ENCODE assay signal across 11 cellular contexts in the genomic region with DNA sequence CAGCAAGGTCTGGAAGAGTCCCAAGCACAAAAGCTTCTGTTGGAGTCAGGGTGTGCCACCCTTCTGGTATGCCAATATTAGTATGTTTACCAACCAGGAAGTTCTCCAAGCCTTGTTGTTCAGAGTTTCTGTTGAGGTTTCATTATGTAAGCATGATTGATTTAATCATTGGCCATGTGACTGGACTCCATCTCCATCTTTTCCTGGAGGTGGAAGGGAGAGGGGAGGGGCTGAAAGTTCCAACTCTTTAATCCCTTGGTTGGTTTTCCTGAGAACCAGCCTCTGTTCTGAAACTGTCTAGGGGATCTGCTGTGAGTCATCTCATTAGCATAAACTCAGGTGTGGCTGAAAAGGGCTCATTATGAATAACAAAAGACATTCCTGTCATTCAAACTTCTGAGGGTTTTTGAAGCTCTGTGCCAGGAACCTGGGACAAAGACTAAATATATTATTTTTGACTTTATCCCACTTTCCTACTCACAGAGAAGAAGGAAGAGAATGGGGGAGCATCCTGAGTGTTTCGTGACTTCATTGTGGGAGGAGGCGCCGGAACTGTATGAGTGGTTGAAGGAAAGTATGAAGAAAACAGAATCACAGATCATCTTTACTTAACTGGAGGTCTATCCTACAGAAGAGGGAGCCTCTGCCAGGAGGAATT.
DNase-seq lines count a peak whose midpoint lies in the region; ATAC-seq lines count a peak whose summit lies in the region.
"Had no signal": no experiment of that assay in that cellular context is flagged by ENCODE, and none has a peak within 500 bp of the region (broad histone marks: within the 10 kb centered on the region; RNA-seq: fewer than 3 reads in every experiment).

No MANE protein-coding gene starts in this region.

- H3K4me3 ChIP-seq in HAP-1, result no peak overlapping the region
- H3K4me3 ChIP-seq in Karpas-422 (ENCODE audit: low read length), result no peak overlapping the region
- H3K4me3 ChIP-seq in SJCRH30, result no peak overlapping the region

- no peaks in the 10 kb centered on the region for H3K9me2 ChIP-seq in Karpas-422 (replicated peaks; ENCODE audit: insufficient read depth, low read length)

- H3K9ac ChIP-seq in Karpas-422 (ENCODE audit: low read length), result no peak overlapping the region

- H3K9me3 Mint-ChIP-seq in activated T-helper 17 cell treated with anti-CD3 and anti-CD28 coated beads, Interleukin-2, amount 50 U/mL, for 72 hours, result no peaks in the 10 kb centered on the region
- H3K9me3 Mint-ChIP-seq: activated CD4-positive, alpha-beta T cell treated with anti-CD3 and anti-CD28 coated beads, Interleukin-2, amount 10 ng/mL, durations not matched to agents 7 days and 5 days had no signal

- H4K20me1 ChIP-seq in Karpas-422 (ENCODE audit: insufficient read depth, low read depth, low read length), result no peaks in the 10 kb centered on the region

- H3K27ac Mint-ChIP-seq in activated T-helper 17 cell treated with anti-CD3 and anti-CD28 coated beads, Interleukin-2, amount 50 U/mL, for 72 hours, result no peak overlapping the region
- H3K27ac Mint-ChIP-seq: activated CD4-positive, alpha-beta T cell treated with anti-CD3 and anti-CD28 coated beads, Interleukin-2, amount 10 ng/mL, durations not matched to agents 7 days and 5 days had no signal

- H3K27me3 ChIP-seq in HAP-1 (ENCODE audit: low read depth), result no peaks in the 10 kb centered on the region
- H3K27me3 ChIP-seq in Karpas-422 (ENCODE audit: low read length), result no peaks in the 10 kb centered on the region
- H3K27me3 ChIP-seq in SJCRH30, result no peaks in the 10 kb centered on the region
- H3K27me3 ChIP-seq: BE2C had no signal

- no peaks in the 10 kb centered on the region for H3K36me3 ChIP-seq in HAP-1 (replicated peaks)
- no peaks in the 10 kb centered on the region for H3K36me3 ChIP-seq in Karpas-422 (ENCODE audit: insufficient read depth, low read length)
- no peaks in the 10 kb centered on the region for H3K36me3 ChIP-seq in SJCRH30
- H3K36me3 ChIP-seq: BE2C had no signal

- no peak overlapping the region for H3K4me2 ChIP-seq in Karpas-422 (ENCODE audit: low read depth, low read length, poor library complexity, severe bottlenecking)

- no peaks in the 10 kb centered on the region for H3K4me1 Mint-ChIP-seq in activated T-helper 17 cell treated with anti-CD3 and anti-CD28 coated beads, Interleukin-2, amount 50 U/mL, for 72 hours

- ATAC-seq in activated T-helper 17 cell treated with anti-CD3 and anti-CD28 coated beads, Interleukin-2, amount 50 U/mL, for 72 hours (replicated peaks), result peak; percentile 81
- no peak for ATAC-seq in HG03520 (IDR thresholded peaks at IDR 0.05; ENCODE audit: unreplicated experiment)
- ATAC-seq: sciatic nerve had no signal

- H3K9me3 ChIP-seq in HAP-1 (no peaks in the 10 kb centered on the region), Karpas-422 (ENCODE audit: low read length) (no peaks in the 10 kb centered on the region), SJCRH30 (replicated peaks) (no peaks in the 10 kb centered on the region)
- H3K9me3 ChIP-seq: BE2C had no signal

- DNase-seq in A172 (ENCODE audit: low spot score) (peak; percentile 66), HAP-1 (ENCODE audit: low spot score in 2 of 2) (peak; percentile 63 to 80), iPS-NIHi11 (ENCODE audit: low spot score) (peak; percentile 70), Karpas-422 (no peak), NCI-H1105 treated with DMSO at 0.1 percent for 48 hours (lab: John Stamatoyannopoulos, UW) (no peak), SJCRH30 (no peak)
- DNase-seq: activated CD4-positive, alpha-beta T cell treated with anti-CD3 and anti-CD28 coated beads, Interleukin-2, amount 10 ng/mL, durations not matched to agents 7 days and 5 days; BE2C had no signal

- H3K4me1 ChIP-seq in HAP-1 (peaks cover 14% of the 10 kb centered on the region), Karpas-422 (ENCODE audit: low read length) (no peaks in the 10 kb centered on the region), SJCRH30 (peaks cover 8% of the 10 kb centered on the region; the same call in 1 of the 2 replicates)

- H3K27me3 Mint-ChIP-seq in activated T-helper 17 cell treated with anti-CD3 and anti-CD28 coated beads, Interleukin-2, amount 50 U/mL, for 72 hours, result peaks cover 14% of the 10 kb centered on the region

- no peaks in the 10 kb centered on the region for H3K36me3 Mint-ChIP-seq in activated T-helper 17 cell treated with anti-CD3 and anti-CD28 coated beads, Interleukin-2, amount 50 U/mL, for 72 hours (ENCODE audit: low read depth)

- H2AFZ ChIP-seq in Karpas-422 (ENCODE audit: low read length), result no peak overlapping the region

- no peaks in the 10 kb centered on the region for H3K79me2 ChIP-seq in Karpas-422 (ENCODE audit: low read length)

- no peak overlapping the region for H3K4me3 Mint-ChIP-seq in activated T-helper 17 cell treated with anti-CD3 and anti-CD28 coated beads, Interleukin-2, amount 50 U/mL, for 72 hours
- H3K4me3 Mint-ChIP-seq: activated CD4-positive, alpha-beta T cell treated with anti-CD3 and anti-CD28 coated beads, Interleukin-2, amount 10 ng/mL, durations not matched to agents 7 days and 5 days had no signal

- H3K27ac ChIP-seq in Karpas-422 (ENCODE audit: low read length), result no peak overlapping the region
- no peak overlapping the region for H3K27ac ChIP-seq in SJCRH30

- in situ Hi-C loops in HAP-1 (cut with MboI; ENCODE audit: low sequenced_read_pairs), result no loop called here

Comparison
In these comparisons a context has a peak if more than half of its experiments do, and no peak if none do; other contexts are left out.
1. DNase-seq: peak in A172 (single experiment), HAP-1 (2 of 2) and iPS-NIHi11 (single experiment); none in Karpas-422 (single experiment), NCI-H1105 treated with DMSO at 0.1 percent for 48 hours (single experiment) and SJCRH30 (0 of 2).